In the genomic region with DNA sequence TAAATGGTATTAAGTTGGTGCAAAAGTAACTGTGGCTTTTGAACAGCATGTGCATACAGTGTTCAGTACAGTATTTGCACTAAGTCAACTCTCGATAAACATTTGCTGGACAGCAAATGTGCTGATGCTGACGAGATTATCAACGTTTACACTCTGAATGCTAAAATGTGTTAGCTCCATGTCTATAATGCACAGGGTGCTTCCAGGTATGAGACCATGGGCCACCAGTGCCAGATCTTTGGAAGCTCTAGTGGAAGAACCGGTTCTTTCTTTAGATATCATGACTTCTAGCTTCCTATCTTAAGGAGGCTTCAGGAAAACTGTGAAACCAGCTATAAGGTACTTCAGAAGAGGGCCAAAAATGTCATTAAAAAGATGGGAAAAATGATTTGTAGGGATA, we compare ENCODE assay signal across 16 cellular contexts. TPM values are rescaled to one million over a fixed set of nuclear protein-coding genes. Genes with fewer than 3 reads are reported as not detected.
DNase-seq lines count a peak whose midpoint lies in the region; TF ChIP-seq lines count a peak whose summit lies in the region.
"Had no signal": no experiment of that assay in that cellular context is flagged by ENCODE, and none has a peak within 500 bp of the region (broad histone marks: within the 10 kb centered on the region; RNA-seq: fewer than 3 reads in every experiment).

No MANE protein-coding gene starts in this region.

- H3K27me3 ChIP-seq in esophagus muscularis mucosa (no peaks in the 10 kb centered on the region), sigmoid colon (no peaks in the 10 kb centered on the region), vagina (no peaks in the 10 kb centered on the region)

- TF ChIP-seq EP300 in esophagus muscularis mucosa (IDR thresholded peaks at IDR 0.05) (no peak), sigmoid colon (IDR thresholded peaks at IDR 0.05) (no peak)

- intact Hi-C loops in esophagus muscularis mucosa (cut with DNase I): loop anchor here (5.0 to 10.0 kb wide), 2 partner anchors 37 to 584 kb away; a partner anchor contains a TSS
- intact Hi-C loops in sigmoid colon (cut with DNase I): loop anchor here (5.0 to 10.0 kb wide), 5 partner anchors 224 to 894 kb away; a partner anchor contains a TSS
- intact Hi-C loops in vagina (cut with DNase I): no loop called here
- intact Hi-C loops in posterior vena cava (cut with DNase I): no loop called here

- H3K4me3 ChIP-seq in esophagus muscularis mucosa (no peak overlapping the region), sigmoid colon (no peak overlapping the region), vagina (no peak overlapping the region)
- H3K4me3 ChIP-seq: PC-9 had no signal

- DNase-seq in esophagus muscularis mucosa (ENCODE audit: extremely low spot score) (no peak), sigmoid colon (no peak), vagina (ENCODE audit: extremely low spot score in 2 of 2) (no peak), iPS-NIHi11 (ENCODE audit: low spot score) (no peak), islet precursor cell (no peak), posterior vena cava (ENCODE audit: low spot score) (no peak)
- DNase-seq: AML-193, DMS79, KG1, NCI-H1417 treated with DMSO at 0.1 percent for 48 hours, NCI-H187 treated with DMSO at 0.1 percent for 48 hours, NCI-H345, NCI-H526, PC-9 had no signal

- H3K9me3 ChIP-seq in esophagus muscularis mucosa: no peaks in the 10 kb centered on the region
- no peaks in the 10 kb centered on the region for H3K9me3 ChIP-seq in sigmoid colon
- no peaks in the 10 kb centered on the region for H3K9me3 ChIP-seq in vagina

- H3K36me3 ChIP-seq in esophagus muscularis mucosa (peaks cover 20 to 80% (median 55%) of the 10 kb centered on the region in 4 donors), sigmoid colon (peaks cover 22 to 69% (median 36%) of the 10 kb centered on the region in 4 donors), vagina (peaks cover 0 to 48% of the 10 kb centered on the region in 2 donors)

- no peak for TF ChIP-seq POLR2A in esophagus muscularis mucosa (IDR thresholded peaks at IDR 0.05; ENCODE audit: low read depth)
- no peak for TF ChIP-seq POLR2A in sigmoid colon (IDR thresholded peaks at IDR 0.05)
- TF ChIP-seq POLR2A in vagina (IDR thresholded peaks at IDR 0.05): no peak

- TF ChIP-seq CTCF in VCaP (conservative IDR thresholded peaks at IDR 0.05) (no peak), esophagus muscularis mucosa (IDR thresholded peaks at IDR 0.05) (no peak), sigmoid colon (IDR thresholded peaks at IDR 0.05) (no peak), vagina (IDR thresholded peaks at IDR 0.05) (no peak)

- WGBS in esophagus muscularis mucosa: 51% methylated on average over 4 of the region's 4 CpGs
- WGBS in sigmoid colon, 2 donors: 70 to 82% methylated on average over 4 of the region's 4 CpGs

- H3K4me1 ChIP-seq in esophagus muscularis mucosa (peaks cover 28 to 71% (median 62%) of the 10 kb centered on the region in 4 donors), sigmoid colon (peaks cover 0 to 75% (median 61%) of the 10 kb centered on the region in 4 donors), vagina (peaks cover 25% of the 10 kb centered on the region)

- H3K27ac ChIP-seq in VCaP (peak overlapping the region; percentile 65), esophagus muscularis mucosa (replicated peaks in 1 of 4) (peak overlapping the region; percentile 87 to 94 (median 88)), sigmoid colon (peak overlapping the region; percentile 87 to 95 (median 90)), vagina (peak overlapping the region; percentile 85)
- H3K27ac ChIP-seq: PC-9, RWPE1 had no signal

RNA-seq across cellular contexts. Expression of a gene that starts 17.2 kb away (rescaled TPM):
- total RNA-seq in esophagus muscularis mucosa (100 to 1,000 TPM in 2 of 4 donors, 10 to 100 TPM in 2; 87.6 to 118 (median 95.8) TPM), sigmoid colon (100 to 1,000 TPM in 1 of 4 donors, 10 to 100 TPM in 3; 72.1 to 124 (median 85.9) TPM), vagina (67.5 TPM), posterior vena cava (10 to 100 TPM; 43.9 to 62.1 TPM)
- 10 to 100 TPM; 14.1 to 25.0 (median 16.8) TPM for polyA plus RNA-seq in sigmoid colon

Comparison
In these comparisons a context has a peak if more than half of its experiments do, and no peak if none do; other contexts are left out.
1. intact Hi-C loops: an anchor here in esophagus muscularis mucosa (5.0 to 10.0 kb wide) and sigmoid colon (5.0 to 10.0 kb wide); none called in vagina and posterior vena cava.